1 cellular context compared by ENCODE assay signal in the genomic region with DNA sequence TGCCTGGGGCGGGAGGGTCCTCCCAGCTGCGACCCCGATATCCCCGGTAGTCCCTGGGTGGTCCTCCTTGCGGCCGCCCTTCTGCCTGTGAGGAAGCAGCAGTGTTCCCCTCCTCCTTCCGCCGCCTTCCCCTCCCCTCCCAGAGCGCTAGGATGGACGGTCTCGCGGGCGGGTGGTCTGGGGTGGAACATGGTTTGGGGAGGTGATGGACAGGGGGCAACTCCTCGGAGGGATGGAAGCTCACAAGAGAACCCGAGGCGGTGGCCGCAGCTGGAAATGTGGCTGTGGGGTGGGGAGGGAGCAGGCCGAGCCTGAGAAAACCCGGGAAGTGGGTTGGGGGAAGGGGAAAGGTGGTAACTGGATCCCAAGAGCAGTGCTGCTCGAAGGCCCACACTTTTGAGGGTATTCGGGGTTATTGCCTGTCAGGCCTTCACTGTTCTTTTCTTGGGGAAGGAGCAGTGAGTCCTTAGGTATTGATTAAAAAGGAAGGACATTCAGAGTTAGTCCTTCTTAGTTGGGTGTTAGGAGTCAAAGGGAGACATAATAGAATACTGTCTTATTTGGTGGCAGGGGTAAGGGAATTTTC.
TF ChIP-seq lines count a peak whose summit lies in the region.

No MANE protein-coding gene starts in this region.

TF ChIP-seq in HepG2, 621 proteins besides CTCF, POLR2A, EP300 and RAD21 (continued from another document and continues in another):
- no peak for TF ChIP-seq ZNF629 (CRISPR knock-in tag; conservative IDR thresholded peaks at IDR 0.05)
- TF ChIP-seq ZNF333 (CRISPR knock-in tag; IDR thresholded peaks at IDR 0.05; ENCODE audit: borderline replicate concordance): 0 out of 2 replicates have a peak, but pooled peaks have one; percentile 26
- TF ChIP-seq ZNF33A (CRISPR knock-in tag; IDR thresholded peaks at IDR 0.05; ENCODE audit: borderline replicate concordance): no peak
- TF ChIP-seq HNF4A (CRISPR knock-in tag; IDR thresholded peaks at IDR 0.05): no peak
- TF ChIP-seq TCF12 (IDR thresholded peaks at IDR 0.05): no peak
- no peak for TF ChIP-seq TCF12 (CRISPR knock-in tag; IDR thresholded peaks at IDR 0.05)
- TF ChIP-seq RFXANK (CRISPR knock-in tag; IDR thresholded peaks at IDR 0.05): no peak
- no peak for TF ChIP-seq PHF21A (CRISPR knock-in tag; IDR thresholded peaks at IDR 0.05)
- 0 out of 2 replicates have a peak, but pooled peaks have one; percentile 57 for TF ChIP-seq TARDBP (CRISPR knock-in tag; IDR thresholded peaks at IDR 0.05)
- no peak for TF ChIP-seq HNRNPL (IDR thresholded peaks at IDR 0.05; ENCODE audit: low read depth, low read length)
- TF ChIP-seq, protein P1, sequence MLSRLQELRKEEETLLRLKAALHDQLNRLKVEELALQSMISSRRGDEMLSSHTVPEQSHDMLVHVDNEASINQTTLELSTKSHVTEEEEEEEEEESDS (CRISPR knock-in tag; IDR thresholded peaks at IDR 0.05; ENCODE audit: borderline replicate concordance): peak; percentile 10; the same call in 1 of the 2 replicates
- TF ChIP-seq REPIN1 (CRISPR knock-in tag; IDR thresholded peaks at IDR 0.05; ENCODE audit: borderline replicate concordance, low read depth): no peak
- no peak for TF ChIP-seq TBL1XR1 (IDR thresholded peaks at IDR 0.05; ENCODE audit: borderline replicate concordance, low read length, partially characterized antibody)
- 0 out of 2 replicates have a peak, but pooled peaks have one; percentile 14 for TF ChIP-seq SNAI1 (CRISPR knock-in tag; IDR thresholded peaks at IDR 0.05; ENCODE audit: borderline replicate concordance)
- TF ChIP-seq, protein P2, sequence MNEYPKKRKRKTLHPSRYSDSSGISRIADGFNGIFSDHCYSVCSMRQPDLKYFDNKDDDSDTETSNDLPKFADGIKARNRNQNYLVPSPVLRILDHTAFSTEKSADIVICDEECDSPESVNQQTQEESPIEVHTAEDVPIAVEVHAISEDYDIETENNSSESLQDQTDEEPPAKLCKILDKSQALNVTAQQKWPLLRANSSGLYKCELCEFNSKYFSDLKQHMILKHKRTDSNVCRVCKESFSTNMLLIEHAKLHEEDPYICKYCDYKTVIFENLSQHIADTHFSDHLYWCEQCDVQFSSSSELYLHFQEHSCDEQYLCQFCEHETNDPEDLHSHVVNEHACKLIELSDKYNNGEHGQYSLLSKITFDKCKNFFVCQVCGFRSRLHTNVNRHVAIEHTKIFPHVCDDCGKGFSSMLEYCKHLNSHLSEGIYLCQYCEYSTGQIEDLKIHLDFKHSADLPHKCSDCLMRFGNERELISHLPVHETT (CRISPR knock-in tag; conservative IDR thresholded peaks at IDR 0.05): no peak
- no peak for TF ChIP-seq ELF4 (CRISPR knock-in tag; IDR thresholded peaks at IDR 0.05; ENCODE audit: borderline replicate concordance)
- TF ChIP-seq, protein P3, sequence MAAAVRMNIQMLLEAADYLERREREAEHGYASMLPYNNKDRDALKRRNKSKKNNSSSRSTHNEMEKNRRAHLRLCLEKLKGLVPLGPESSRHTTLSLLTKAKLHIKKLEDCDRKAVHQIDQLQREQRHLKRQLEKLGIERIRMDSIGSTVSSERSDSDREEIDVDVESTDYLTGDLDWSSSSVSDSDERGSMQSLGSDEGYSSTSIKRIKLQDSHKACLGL (CRISPR knock-in tag; IDR thresholded peaks at IDR 0.05): no peak
- TF ChIP-seq ZNF550 (CRISPR knock-in tag; IDR thresholded peaks at IDR 0.05; ENCODE audit: borderline replicate concordance): no peak
- no peak for TF ChIP-seq ELF1 (CRISPR knock-in tag; IDR thresholded peaks at IDR 0.05)
- TF ChIP-seq ZNF782 (CRISPR knock-in tag; IDR thresholded peaks at IDR 0.05; ENCODE audit: borderline replicate concordance): no peak
- TF ChIP-seq ZNF781 (CRISPR knock-in tag; IDR thresholded peaks at IDR 0.05; ENCODE audit: borderline replicate concordance, not compliant biosample characterization): peak; percentile 38
- TF ChIP-seq, protein P4, sequence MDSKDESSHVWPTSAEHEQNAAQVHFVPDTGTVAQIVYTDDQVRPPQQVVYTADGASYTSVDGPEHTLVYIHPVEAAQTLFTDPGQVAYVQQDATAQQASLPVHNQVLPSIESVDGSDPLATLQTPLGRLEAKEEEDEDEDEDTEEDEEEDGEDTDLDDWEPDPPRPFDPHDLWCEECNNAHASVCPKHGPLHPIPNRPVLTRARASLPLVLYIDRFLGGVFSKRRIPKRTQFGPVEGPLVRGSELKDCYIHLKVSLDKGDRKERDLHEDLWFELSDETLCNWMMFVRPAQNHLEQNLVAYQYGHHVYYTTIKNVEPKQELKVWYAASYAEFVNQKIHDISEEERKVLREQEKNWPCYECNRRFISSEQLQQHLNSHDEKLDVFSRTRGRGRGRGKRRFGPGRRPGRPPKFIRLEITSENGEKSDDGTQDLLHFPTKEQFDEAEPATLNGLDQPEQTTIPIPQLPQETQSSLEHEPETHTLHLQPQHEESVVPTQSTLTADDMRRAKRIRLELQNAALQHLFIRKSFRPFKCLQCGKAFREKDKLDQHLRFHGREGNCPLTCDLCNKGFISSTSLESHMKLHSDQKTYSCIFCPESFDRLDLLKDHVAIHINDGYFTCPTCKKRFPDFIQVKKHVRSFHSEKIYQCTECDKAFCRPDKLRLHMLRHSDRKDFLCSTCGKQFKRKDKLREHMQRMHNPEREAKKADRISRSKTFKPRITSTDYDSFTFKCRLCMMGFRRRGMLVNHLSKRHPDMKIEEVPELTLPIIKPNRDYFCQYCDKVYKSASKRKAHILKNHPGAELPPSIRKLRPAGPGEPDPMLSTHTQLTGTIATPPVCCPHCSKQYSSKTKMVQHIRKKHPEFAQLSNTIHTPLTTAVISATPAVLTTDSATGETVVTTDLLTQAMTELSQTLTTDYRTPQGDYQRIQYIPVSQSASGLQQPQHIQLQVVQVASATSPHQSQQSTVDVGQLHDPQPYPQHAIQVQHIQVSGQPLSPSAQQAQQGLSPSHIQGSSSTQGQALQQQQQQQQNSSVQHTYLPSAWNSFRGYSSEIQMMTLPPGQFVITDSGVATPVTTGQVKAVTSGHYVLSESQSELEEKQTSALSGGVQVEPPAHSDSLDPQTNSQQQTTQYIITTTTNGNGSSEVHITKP (CRISPR knock-in tag; IDR thresholded peaks at IDR 0.05; ENCODE audit: low read depth): no peak
- TF ChIP-seq MIXL1 (CRISPR knock-in tag; IDR thresholded peaks at IDR 0.05): no peak
- 0 out of 2 replicates have a peak, but pooled peaks have one; percentile 3 for TF ChIP-seq ZNF788 (CRISPR knock-in tag; IDR thresholded peaks at IDR 0.05; ENCODE audit: borderline replicate concordance)
- no peak for TF ChIP-seq YEATS2 (CRISPR knock-in tag; IDR thresholded peaks at IDR 0.05; ENCODE audit: borderline replicate concordance)
- no peak for TF ChIP-seq ZBTB8A (CRISPR knock-in tag; IDR thresholded peaks at IDR 0.05; ENCODE audit: borderline replicate concordance, low read depth)
- TF ChIP-seq, protein P5, sequence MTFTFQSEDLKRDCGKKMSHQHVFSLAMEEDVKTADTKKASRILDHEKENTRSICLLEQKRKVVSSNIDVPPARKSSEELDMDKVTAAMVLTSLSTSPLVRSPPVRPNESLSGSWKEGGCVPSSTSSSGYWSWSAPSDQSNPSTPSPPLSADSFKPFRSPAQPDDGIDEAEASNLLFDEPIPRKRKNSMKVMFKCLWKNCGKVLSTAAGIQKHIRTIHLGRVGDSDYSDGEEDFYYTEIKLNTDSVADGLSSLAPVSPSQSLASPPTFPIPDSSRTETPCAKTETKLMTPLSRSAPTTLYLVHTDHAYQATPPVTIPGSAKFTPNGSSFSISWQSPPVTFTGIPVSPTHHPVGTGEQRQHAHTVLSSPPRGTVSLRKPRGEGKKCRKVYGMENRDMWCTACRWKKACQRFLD (CRISPR knock-in tag; IDR thresholded peaks at IDR 0.05; ENCODE audit: borderline replicate concordance): no peak
- TF ChIP-seq, protein P6, sequence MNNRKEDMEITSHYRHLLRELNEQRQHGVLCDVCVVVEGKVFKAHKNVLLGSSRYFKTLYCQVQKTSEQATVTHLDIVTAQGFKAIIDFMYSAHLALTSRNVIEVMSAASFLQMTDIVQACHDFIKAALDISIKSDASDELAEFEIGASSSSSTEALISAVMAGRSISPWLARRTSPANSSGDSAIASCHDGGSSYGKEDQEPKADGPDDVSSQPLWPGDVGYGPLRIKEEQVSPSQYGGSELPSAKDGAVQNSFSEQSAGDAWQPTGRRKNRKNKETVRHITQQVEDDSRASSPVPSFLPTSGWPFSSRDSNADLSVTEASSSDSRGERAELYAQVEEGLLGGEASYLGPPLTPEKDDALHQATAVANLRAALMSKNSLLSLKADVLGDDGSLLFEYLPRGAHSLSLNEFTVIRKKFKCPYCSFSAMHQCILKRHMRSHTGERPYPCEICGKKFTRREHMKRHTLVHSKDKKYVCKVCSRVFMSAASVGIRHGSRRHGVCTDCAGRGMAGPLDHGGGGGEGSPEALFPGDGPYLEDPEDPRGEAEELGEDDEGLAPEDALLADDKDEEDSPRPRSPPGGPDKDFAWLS (CRISPR knock-in tag; IDR thresholded peaks at IDR 0.05; ENCODE audit: borderline replicate concordance): no peak
- TF ChIP-seq, protein P7, sequence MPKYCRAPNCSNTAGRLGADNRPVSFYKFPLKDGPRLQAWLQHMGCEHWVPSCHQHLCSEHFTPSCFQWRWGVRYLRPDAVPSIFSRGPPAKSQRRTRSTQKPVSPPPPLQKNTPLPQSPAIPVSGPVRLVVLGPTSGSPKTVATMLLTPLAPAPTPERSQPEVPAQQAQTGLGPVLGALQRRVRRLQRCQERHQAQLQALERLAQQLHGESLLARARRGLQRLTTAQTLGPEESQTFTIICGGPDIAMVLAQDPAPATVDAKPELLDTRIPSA (CRISPR knock-in tag; IDR thresholded peaks at IDR 0.05; ENCODE audit: borderline replicate concordance): no peak
- TF ChIP-seq, protein P8, sequence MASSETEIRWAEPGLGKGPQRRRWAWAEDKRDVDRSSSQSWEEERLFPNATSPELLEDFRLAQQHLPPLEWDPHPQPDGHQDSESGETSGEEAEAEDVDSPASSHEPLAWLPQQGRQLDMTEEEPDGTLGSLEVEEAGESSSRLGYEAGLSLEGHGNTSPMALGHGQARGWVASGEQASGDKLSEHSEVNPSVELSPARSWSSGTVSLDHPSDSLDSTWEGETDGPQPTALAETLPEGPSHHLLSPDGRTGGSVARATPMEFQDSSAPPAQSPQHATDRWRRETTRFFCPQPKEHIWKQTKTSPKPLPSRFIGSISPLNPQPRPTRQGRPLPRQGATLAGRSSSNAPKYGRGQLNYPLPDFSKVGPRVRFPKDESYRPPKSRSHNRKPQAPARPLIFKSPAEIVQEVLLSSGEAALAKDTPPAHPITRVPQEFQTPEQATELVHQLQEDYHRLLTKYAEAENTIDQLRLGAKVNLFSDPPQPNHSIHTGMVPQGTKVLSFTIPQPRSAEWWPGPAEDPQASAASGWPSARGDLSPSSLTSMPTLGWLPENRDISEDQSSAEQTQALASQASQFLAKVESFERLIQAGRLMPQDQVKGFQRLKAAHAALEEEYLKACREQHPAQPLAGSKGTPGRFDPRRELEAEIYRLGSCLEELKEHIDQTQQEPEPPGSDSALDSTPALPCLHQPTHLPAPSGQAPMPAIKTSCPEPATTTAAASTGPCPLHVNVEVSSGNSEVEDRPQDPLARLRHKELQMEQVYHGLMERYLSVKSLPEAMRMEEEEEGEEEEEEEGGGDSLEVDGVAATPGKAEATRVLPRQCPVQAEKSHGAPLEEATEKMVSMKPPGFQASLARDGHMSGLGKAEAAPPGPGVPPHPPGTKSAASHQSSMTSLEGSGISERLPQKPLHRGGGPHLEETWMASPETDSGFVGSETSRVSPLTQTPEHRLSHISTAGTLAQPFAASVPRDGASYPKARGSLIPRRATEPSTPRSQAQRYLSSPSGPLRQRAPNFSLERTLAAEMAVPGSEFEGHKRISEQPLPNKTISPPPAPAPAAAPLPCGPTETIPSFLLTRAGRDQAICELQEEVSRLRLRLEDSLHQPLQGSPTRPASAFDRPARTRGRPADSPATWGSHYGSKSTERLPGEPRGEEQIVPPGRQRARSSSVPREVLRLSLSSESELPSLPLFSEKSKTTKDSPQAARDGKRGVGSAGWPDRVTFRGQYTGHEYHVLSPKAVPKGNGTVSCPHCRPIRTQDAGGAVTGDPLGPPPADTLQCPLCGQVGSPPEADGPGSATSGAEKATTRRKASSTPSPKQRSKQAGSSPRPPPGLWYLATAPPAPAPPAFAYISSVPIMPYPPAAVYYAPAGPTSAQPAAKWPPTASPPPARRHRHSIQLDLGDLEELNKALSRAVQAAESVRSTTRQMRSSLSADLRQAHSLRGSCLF (CRISPR knock-in tag; IDR thresholded peaks at IDR 0.05; ENCODE audit: borderline replicate concordance): no peak
- no peak; the same call in 1 of the 2 replicates for TF ChIP-seq ZNF292 (CRISPR knock-in tag; IDR thresholded peaks at IDR 0.05; ENCODE audit: borderline replicate concordance, low read depth)
- no peak for TF ChIP-seq JDP2 (CRISPR knock-in tag; IDR thresholded peaks at IDR 0.05; ENCODE audit: borderline replicate concordance)
- no peak for TF ChIP-seq PRPF4 (IDR thresholded peaks at IDR 0.05; ENCODE audit: low read depth, low read length, poor library complexity, severe bottlenecking)
- TF ChIP-seq STAG1 (CRISPR knock-in tag; IDR thresholded peaks at IDR 0.05): no peak
- TF ChIP-seq, protein P9, sequence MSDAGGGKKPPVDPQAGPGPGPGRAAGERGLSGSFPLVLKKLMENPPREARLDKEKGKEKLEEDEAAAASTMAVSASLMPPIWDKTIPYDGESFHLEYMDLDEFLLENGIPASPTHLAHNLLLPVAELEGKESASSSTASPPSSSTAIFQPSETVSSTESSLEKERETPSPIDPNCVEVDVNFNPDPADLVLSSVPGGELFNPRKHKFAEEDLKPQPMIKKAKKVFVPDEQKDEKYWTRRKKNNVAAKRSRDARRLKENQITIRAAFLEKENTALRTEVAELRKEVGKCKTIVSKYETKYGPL (CRISPR knock-in tag; IDR thresholded peaks at IDR 0.05): no peak
- no peak for TF ChIP-seq ZNF253 (CRISPR knock-in tag; IDR thresholded peaks at IDR 0.05; ENCODE audit: borderline replicate concordance)
- no peak for TF ChIP-seq ATM (IDR thresholded peaks at IDR 0.05; ENCODE audit: borderline replicate concordance)
- TF ChIP-seq, protein P10, sequence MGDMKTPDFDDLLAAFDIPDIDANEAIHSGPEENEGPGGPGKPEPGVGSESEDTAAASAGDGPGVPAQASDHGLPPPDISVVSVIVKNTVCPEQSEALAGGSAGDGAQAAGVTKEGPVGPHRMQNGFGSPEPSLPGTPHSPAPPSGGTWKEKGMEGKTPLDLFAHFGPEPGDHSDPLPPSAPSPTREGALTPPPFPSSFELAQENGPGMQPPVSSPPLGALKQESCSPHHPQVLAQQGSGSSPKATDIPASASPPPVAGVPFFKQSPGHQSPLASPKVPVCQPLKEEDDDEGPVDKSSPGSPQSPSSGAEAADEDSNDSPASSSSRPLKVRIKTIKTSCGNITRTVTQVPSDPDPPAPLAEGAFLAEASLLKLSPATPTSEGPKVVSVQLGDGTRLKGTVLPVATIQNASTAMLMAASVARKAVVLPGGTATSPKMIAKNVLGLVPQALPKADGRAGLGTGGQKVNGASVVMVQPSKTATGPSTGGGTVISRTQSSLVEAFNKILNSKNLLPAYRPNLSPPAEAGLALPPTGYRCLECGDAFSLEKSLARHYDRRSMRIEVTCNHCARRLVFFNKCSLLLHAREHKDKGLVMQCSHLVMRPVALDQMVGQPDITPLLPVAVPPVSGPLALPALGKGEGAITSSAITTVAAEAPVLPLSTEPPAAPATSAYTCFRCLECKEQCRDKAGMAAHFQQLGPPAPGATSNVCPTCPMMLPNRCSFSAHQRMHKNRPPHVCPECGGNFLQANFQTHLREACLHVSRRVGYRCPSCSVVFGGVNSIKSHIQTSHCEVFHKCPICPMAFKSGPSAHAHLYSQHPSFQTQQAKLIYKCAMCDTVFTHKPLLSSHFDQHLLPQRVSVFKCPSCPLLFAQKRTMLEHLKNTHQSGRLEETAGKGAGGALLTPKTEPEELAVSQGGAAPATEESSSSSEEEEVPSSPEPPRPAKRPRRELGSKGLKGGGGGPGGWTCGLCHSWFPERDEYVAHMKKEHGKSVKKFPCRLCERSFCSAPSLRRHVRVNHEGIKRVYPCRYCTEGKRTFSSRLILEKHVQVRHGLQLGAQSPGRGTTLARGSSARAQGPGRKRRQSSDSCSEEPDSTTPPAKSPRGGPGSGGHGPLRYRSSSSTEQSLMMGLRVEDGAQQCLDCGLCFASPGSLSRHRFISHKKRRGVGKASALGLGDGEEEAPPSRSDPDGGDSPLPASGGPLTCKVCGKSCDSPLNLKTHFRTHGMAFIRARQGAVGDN (CRISPR knock-in tag; IDR thresholded peaks at IDR 0.05): peak; percentile 8
